19 cellular contexts compared by ENCODE assay signal in genomic region chr5:72607381-72607780, GRCh38.
"Had no signal": no experiment of that assay in that cellular context is flagged by ENCODE, and none has a peak within 500 bp of the region (broad histone marks: within the 10 kb centered on the region; RNA-seq: fewer than 3 reads in every experiment).

No MANE protein-coding gene starts in this region.

- H3K27me3 ChIP-seq: foreskin keratinocyte, hepatocyte, right atrium auricular region, sigmoid colon, stomach, transverse colon had no signal

- H3K4me3 ChIP-seq: hepatocyte, right atrium auricular region, sigmoid colon, skin epidermis, stomach, thoracic aorta, transverse colon had no signal

- H3K9me3 Mint-ChIP-seq: dendritic cell treated with granulocyte-macrophage colony-stimulating factor and Interleukin-4, amounts not matched to agents 40 ng/mL and 50 ng/mL, for 4 days; effector memory CD8-positive, alpha-beta T cell; mesothelial cell of epicardium; nephron had no signal

- H3K27ac ChIP-seq: foreskin keratinocyte, hepatocyte, right atrium auricular region, sigmoid colon, skin epidermis, stomach, thoracic aorta, transverse colon had no signal

- H3K4me3 Mint-ChIP-seq: dendritic cell treated with granulocyte-macrophage colony-stimulating factor and Interleukin-4, amounts not matched to agents 40 ng/mL and 50 ng/mL, for 4 days; effector memory CD8-positive, alpha-beta T cell; mesothelial cell of epicardium; nephron had no signal

- H3K27ac Mint-ChIP-seq: dendritic cell treated with granulocyte-macrophage colony-stimulating factor and Interleukin-4, amounts not matched to agents 40 ng/mL and 50 ng/mL, for 4 days; effector memory CD8-positive, alpha-beta T cell; mesothelial cell of epicardium had no signal

- H3K79me2 ChIP-seq: hepatocyte had no signal

- H2AFZ ChIP-seq: hepatocyte had no signal

- H3K4me2 ChIP-seq: hepatocyte had no signal

- H3K9me3 ChIP-seq: right atrium auricular region, sigmoid colon, stomach, thoracic aorta, transverse colon had no signal

- H3K36me3 ChIP-seq: right atrium auricular region, sigmoid colon, stomach, thoracic aorta, transverse colon had no signal

- DNase-seq: effector memory CD8-positive, alpha-beta T cell; erythroblast; foreskin keratinocyte; head of caudate nucleus; kidney glomerular epithelial cell; sigmoid colon; stimulated activated CD4-positive, alpha-beta T cell treated with anti-CD3 and anti-CD28 coated beads, Interleukin-2, amount 100 ng/mL, for 24 hours; stimulated activated CD4-positive, alpha-beta T cell treated with anti-CD3 and anti-CD28 coated beads, Interleukin-4, amount 100 ng/mL, for 4 hours; stimulated activated naive CD4-positive, alpha-beta T cell; stomach; substantia nigra; transverse colon had no signal

- H3K36me3 Mint-ChIP-seq: mesothelial cell of epicardium had no signal
